8 cellular contexts compared by ENCODE assay signal in genomic region chr10:102230861-102231356, GRCh38. TPM values are rescaled to one million over a fixed set of nuclear protein-coding genes. Genes with fewer than 3 reads are reported as not detected.
DNase-seq lines count a peak whose midpoint lies in the region; ATAC-seq and TF ChIP-seq lines count a peak whose summit lies in the region.

No MANE protein-coding gene starts in this region.

- peaks cover 24% of the 10 kb centered on the region for H3K4me1 ChIP-seq in osteoblast (ENCODE audit: insufficient read depth, low read length)

- TF ChIP-seq CTCF in fibroblast of villous mesenchyme (IDR thresholded peaks at IDR 0.05; ENCODE audit: insufficient read depth, low read depth, low read length) (peak; percentile 31), osteoblast (IDR thresholded peaks at IDR 0.05; ENCODE audit: extremely low read depth, low read depth, low read length) (peak; percentile 28)

- H3K9me3 ChIP-seq in MG63 (no peaks in the 10 kb centered on the region), osteoblast (ENCODE audit: low read depth, low read length) (no peaks in the 10 kb centered on the region)

- H3K36me3 ChIP-seq in MG63 (no peaks in the 10 kb centered on the region), osteoblast (ENCODE audit: insufficient read depth, low read length) (no peaks in the 10 kb centered on the region)

- H4K20me1 ChIP-seq in osteoblast (ENCODE audit: insufficient read depth, low read length) = no peaks in the 10 kb centered on the region

- H3K27me3 ChIP-seq in MG63 (peaks cover 24% of the 10 kb centered on the region), osteoblast (ENCODE audit: insufficient read depth, low read length) (no peaks in the 10 kb centered on the region)

- no peaks in the 10 kb centered on the region for H3K79me2 ChIP-seq in osteoblast (ENCODE audit: insufficient read depth, low read length)

- ATAC-seq in HG02884 (IDR thresholded peaks at IDR 0.05; ENCODE audit: unreplicated experiment) = no peak

- H3K4me3 ChIP-seq in MG63 (peak overlapping the region; percentile 37), fibroblast of villous mesenchyme (ENCODE audit: low read depth, low read length) (peak overlapping the region; percentile 53), osteoblast (ENCODE audit: insufficient read depth, low read length) (peak overlapping the region; percentile 59)

- peak; percentile 60 for DNase-seq in COLO668 (lab: John Stamatoyannopoulos, UW; ENCODE audit: unreplicated experiment)
- DNase-seq in MG63 = peak; percentile 17
- peak; percentile 16 for DNase-seq in activated T-cell treated with anti-CD3 and anti-CD28 coated beads for 4 hours
- DNase-seq in fibroblast of villous mesenchyme (ENCODE audit: low read depth) = no peak
- peak; percentile 82 for DNase-seq in osteoblast (ENCODE audit: insufficient read length, low spot score, missing footprints)
- DNase-seq in GDM1 (lab: John Stamatoyannopoulos, UW) = no peak
- no peak for DNase-seq in NOMO-1 treated with DMSO at 0.1 percent for 48 hours (lab: John Stamatoyannopoulos, UW; ENCODE audit: unreplicated experiment)

- H3K4me2 ChIP-seq in osteoblast (ENCODE audit: insufficient read depth, low read length) = peak overlapping the region; percentile 78

- H2AFZ ChIP-seq in osteoblast (ENCODE audit: low read length) = peak overlapping the region; percentile 64

- H3K27ac ChIP-seq in osteoblast (ENCODE audit: low read depth, low read length) = no peak overlapping the region

RNA-seq across cellular contexts. Expression of gene ELOVL3, which starts 4.8 kb away (rescaled TPM):
- 0.15 TPM in 1 of 2 replicates, not detected in the other for total RNA-seq in MG63 (2014; rRNA removed; shearing (Covaris generic); ENCODE audit: low replicate concordance)
- 0.32 and 0.86 TPM in 2 replicates for total RNA-seq in fibroblast of villous mesenchyme
- 2.2 and 2.7 TPM in 2 replicates for total RNA-seq in osteoblast

RNA-seq across cellular contexts. Expression of gene PITX3, which starts 10.4 kb away (rescaled TPM):
- total RNA-seq in MG63 (2014; rRNA removed; shearing (Covaris generic); ENCODE audit: low replicate concordance) = not detected in 2 replicates
- under 0.01 TPM in 1 of 2 replicates, not detected in the other for total RNA-seq in fibroblast of villous mesenchyme
- under 0.01 TPM in 1 of 2 replicates, not detected in the other for total RNA-seq in osteoblast

RNA-seq across cellular contexts. Expression of gene GBF1, which starts 14.4 kb away (rescaled TPM):
- 9.5 and 15.8 TPM in 2 replicates for total RNA-seq in MG63 (2014; rRNA removed; shearing (Covaris generic); ENCODE audit: low replicate concordance)
- total RNA-seq in fibroblast of villous mesenchyme (48.3 and 58.3 TPM in 2 replicates), osteoblast (37.4 and 38.0 TPM in 2 replicates)

Comparison
In these comparisons a context has a peak if more than half of its experiments do, and no peak if none do; other contexts are left out.
1. DNase-seq: peak in COLO668 (single experiment), MG63 (single experiment), activated T-cell treated with anti-CD3 and anti-CD28 coated beads for 4 hours (single experiment) and osteoblast (single experiment); none in fibroblast of villous mesenchyme (single experiment), GDM1 (single experiment) and NOMO-1 treated with DMSO at 0.1 percent for 48 hours (single experiment).
2. Peak in every context shown above with its lines, with median percentiles within 50 percentile points of each other: H3K4me3 ChIP-seq.